In genomic region chr7:1569833-1570632, GRCh38 we compare ENCODE assay signal across 8 cellular contexts. TPM values are rescaled to one million over a fixed set of nuclear protein-coding genes. Genes with fewer than 3 reads are reported as not detected.
DNase-seq lines count a peak whose midpoint lies in the region; ATAC-seq, FAIRE-seq and TF ChIP-seq lines count a peak whose summit lies in the region.

PSMG3 (minus strand) TSS chr7:1570032; CDS start chr7:1569339, 693 bp downstream.

- peaks cover 8% of the 10 kb centered on the region for H3K79me2 ChIP-seq in keratinocyte (ENCODE audit: control insufficient read depth, insufficient read depth, low read length)

- peak in 2 of 3 experiments; percentile 25 to 38 for TF ChIP-seq CTCF in keratinocyte (optimal IDR thresholded peaks at IDR 0.05 in 1 of 3, IDR thresholded peaks at IDR 0.05 in 1 of 3, conservative IDR thresholded peaks at IDR 0.05 in 1 of 3; ENCODE audit: extremely low read depth in 1 of 3, insufficient read depth in 2 of 3, low read length in 3 of 3)

- peak within 1 kb of the TSS; percentile 86 for H3K27ac ChIP-seq in keratinocyte (ENCODE audit: control insufficient read depth, insufficient read depth, low read length)

- no peaks in the 10 kb centered on the region for H3K9me3 ChIP-seq in keratinocyte (ENCODE audit: control insufficient read depth, low read depth, low read length)

- DNase-seq in AG08396 (ENCODE audit: low spot score), result peak; percentile 97
- peak; percentile 98 for DNase-seq in NCI-H226
- DNase-seq in activated CD4-positive, CD25-positive, alpha-beta regulatory T cell (lab: John Stamatoyannopoulos, UW), result peak; percentile 73 to 88 (median 82)
- DNase-seq in central memory CD4-positive, alpha-beta T cell, result peak; percentile 81
- no peak for DNase-seq in keratinocyte (ENCODE audit: low read depth, low spot score)
- peak; percentile 80 to 89 (median 82) for DNase-seq in stimulated activated CD4-positive, alpha-beta T cell treated with anti-CD3 and anti-CD28 coated beads, Interleukin-12 subunit alpha, Interleukin-12 subunit beta, amount 100 ng/mL, for 48 hours (ENCODE audit: low read depth in 2 of 3, low spot score in 1 of 3)

- H3K9ac ChIP-seq in keratinocyte (ENCODE audit: control insufficient read depth, extremely low read depth, insufficient read depth, low read length), result peak within 1 kb of the TSS; percentile 93

- H3K4me1 ChIP-seq in keratinocyte (ENCODE audit: control insufficient read depth, extremely low read depth, insufficient read depth, low read length), result peaks cover 32% of the 10 kb centered on the region

- no peaks in the 10 kb centered on the region for H3K27me3 ChIP-seq in keratinocyte (ENCODE audit: control insufficient read depth, extremely low read depth, insufficient read depth, low read length)

- FAIRE-seq in keratinocyte (lab: Jason Lieb, UNC), result no peak

- dilution Hi-C loops in keratinocyte (cut with MboI; ENCODE audit: extremely low pct_ligation_motif_present, low sequenced_read_pairs), result no loop called here

- peaks cover 1 to 13% of the 10 kb centered on the region in 2 experiments for H3K36me3 ChIP-seq in keratinocyte (ENCODE audit: control insufficient read depth in 2 of 2, extremely low read depth in 1 of 2, insufficient read depth in 2 of 2, low read length in 2 of 2)

- ATAC-seq in GM18873 (IDR thresholded peaks at IDR 0.05; ENCODE audit: low FRiP score, unreplicated experiment) (peak; percentile 75), HG03135 (IDR thresholded peaks at IDR 0.05; ENCODE audit: unreplicated experiment) (peak; percentile 94)

- H3K9me1 ChIP-seq in keratinocyte (ENCODE audit: control insufficient read depth, extremely low read depth, insufficient read depth, low read length), result no peaks in the 10 kb centered on the region

- peak within 1 kb of the TSS; percentile 92 for H2AFZ ChIP-seq in keratinocyte (ENCODE audit: control insufficient read depth, low read length)

- peak within 1 kb of the TSS; percentile 77 for H3K4me2 ChIP-seq in keratinocyte (ENCODE audit: control insufficient read depth, extremely low read depth, insufficient read depth, low read depth, low read length)

- peak within 1 kb of the TSS; percentile 85 to 91 (median 89) for H3K4me3 ChIP-seq in keratinocyte (ENCODE audit: control insufficient read depth in 2 of 3, extremely low read depth in 1 of 3, insufficient read depth in 2 of 3, low read depth in 1 of 3, low read length in 3 of 3)

- H4K20me1 ChIP-seq in keratinocyte (ENCODE audit: control insufficient read depth, extremely low read depth, insufficient read depth, low read length), result no peaks in the 10 kb centered on the region

RNA-seq across cellular contexts. Expression of gene PSMG3, which starts in this region (rescaled TPM):
- 47.7 to 49.6 TPM (median 48.0 TPM) in 3 replicates for polyA plus RNA-seq in keratinocyte
- polyA plus RNA-seq in keratinocyte (2011; ENCODE audit: low read depth), result 12.6 TPM
- 29.4 and 49.1 TPM in 2 replicates for polyA plus RNA-seq in keratinocyte (2011; cell fraction: cytosol; rRNA removed)
- polyA plus RNA-seq in keratinocyte (2011; cell fraction: nucleus; rRNA removed), result 64.3 and 71.0 TPM in 2 replicates
- 35.3 and 49.4 TPM in 2 replicates for polyA plus RNA-seq in keratinocyte (2012; ENCODE audit: low replicate concordance)
- 11.6 to 20.6 TPM (median 17.0 TPM) in 3 replicates for polyA minus RNA-seq in keratinocyte
- polyA minus RNA-seq in keratinocyte (2011; cell fraction: cytosol; rRNA and poly(A)+ RNA removed), result 26.9 TPM
- 3.0 and 4.5 TPM in 2 replicates for polyA minus RNA-seq in keratinocyte (2011; cell fraction: nucleus; rRNA and poly(A)+ RNA removed)
